Comparison of ENCODE assay signal across 18 cellular contexts in genomic region chr16:59527206-59527997, GRCh38.
DNase-seq lines count a peak whose midpoint lies in the region; ATAC-seq and TF ChIP-seq lines count a peak whose summit lies in the region.
"Had no signal": no experiment of that assay in that cellular context is flagged by ENCODE, and none has a peak within 500 bp of the region (broad histone marks: within the 10 kb centered on the region; RNA-seq: fewer than 3 reads in every experiment).

No MANE protein-coding gene starts in this region.

- H3K27me3 Mint-ChIP-seq in osteocyte (ENCODE audit: unreplicated experiment): no peaks in the 10 kb centered on the region

- H3K4me3 Mint-ChIP-seq in osteocyte (ENCODE audit: unreplicated experiment): peak overlapping the region; percentile 40
- H3K4me3 Mint-ChIP-seq: CD8-positive, alpha-beta T cell had no signal

- DNase-seq in DMS79 treated with DMSO at 0.1 percent for 48 hours (lab: John Stamatoyannopoulos, UW) (peak; percentile 48), RWPE1 (ENCODE audit: low spot score) (peak; percentile 11), epidermal melanocyte (ENCODE audit: insufficient read length, low spot score) (peak; percentile 50), osteocyte (ENCODE audit: extremely low spot score, unreplicated experiment) (no peak), NOMO-1 treated with dmso at 0.1 percent for 144 hours (lab: John Stamatoyannopoulos, UW; ENCODE audit: unreplicated experiment) (no peak), NCI-H2196 (lab: John Stamatoyannopoulos, UW; ENCODE audit: unreplicated experiment) (no peak)
- DNase-seq: activated gamma-delta T cell treated with Interleukin-2 at 50 U/mL for 16 hours; CD8-positive, alpha-beta T cell; KBM-7; NCI-H1930; NCI-H748 treated with DMSO at 0.1 percent for 48 hours; Right ventricle myocardium superior; stimulated activated naive CD4-positive, alpha-beta T cell treated with Interleukin-2 at 50 U/mL for 16 hours had no signal

- peak overlapping the region; percentile 47 for H3K27ac Mint-ChIP-seq in osteocyte (ENCODE audit: unreplicated experiment)
- H3K27ac Mint-ChIP-seq: CD8-positive, alpha-beta T cell had no signal

- no peaks in the 10 kb centered on the region for H3K36me3 Mint-ChIP-seq in osteocyte (ENCODE audit: unreplicated experiment)
- H3K36me3 Mint-ChIP-seq: CD8-positive, alpha-beta T cell had no signal

- no peak for TF ChIP-seq POLR2A in GM18505 (IDR thresholded peaks at IDR 0.05; ENCODE audit: borderline replicate concordance, extremely low read depth, insufficient read depth, insufficient read length)

- H3K9me3 Mint-ChIP-seq in osteocyte (ENCODE audit: unreplicated experiment): no peaks in the 10 kb centered on the region
- H3K9me3 Mint-ChIP-seq: CD8-positive, alpha-beta T cell had no signal

- ATAC-seq in HG03565 (IDR thresholded peaks at IDR 0.05; ENCODE audit: unreplicated experiment) (no peak), GM18505 (IDR thresholded peaks at IDR 0.05; ENCODE audit: unreplicated experiment) (no peak)
- ATAC-seq: CD8-positive, alpha-beta T cell; left lobe of liver had no signal

- TF ChIP-seq CTCF in RWPE1 (conservative IDR thresholded peaks at IDR 0.05; ENCODE audit: low read depth) (no peak), osteocyte (IDR thresholded peaks at IDR 0.05) (no peak)

- H3K4me1 Mint-ChIP-seq in osteocyte (ENCODE audit: unreplicated experiment): peaks cover 25% of the 10 kb centered on the region

- no peak overlapping the region for H3K27ac ChIP-seq in RWPE1
- H3K27ac ChIP-seq: cardiac muscle cell, vagina had no signal

- POLR2A ChIA-PET in RWPE1 (lab: Yijun Ruan, JAX; ENCODE audit: low non-redundant PET): no interaction called here

- CTCF ChIA-PET in RWPE1 (lab: Yijun Ruan, JAX): interaction anchor here (0.7 kb wide), 1 partner anchor 22 kb away, joined by 3 read pairs; no protein-coding TSS in a partner anchor

Comparison
In these comparisons a context has a peak if more than half of its experiments do, and no peak if none do; other contexts are left out.
1. DNase-seq: peak in DMS79 treated with DMSO at 0.1 percent for 48 hours (single experiment), RWPE1 (single experiment) and epidermal melanocyte (single experiment); none in osteocyte (single experiment), NOMO-1 treated with dmso at 0.1 percent for 144 hours (single experiment) and NCI-H2196 (single experiment).